20 cellular contexts compared by ENCODE assay signal in genomic region chr7:136710751-136711150, GRCh38.
"Had no signal": no experiment of that assay in that cellular context is flagged by ENCODE, and none has a peak within 500 bp of the region (broad histone marks: within the 10 kb centered on the region; RNA-seq: fewer than 3 reads in every experiment).

No MANE protein-coding gene starts in this region.

- ATAC-seq: foreskin keratinocyte, gastroesophageal sphincter, heart right ventricle, left colon, left lobe of liver, left ventricle myocardium superior, lower lobe of right lung had no signal

- H3K4me3 Mint-ChIP-seq: immature natural killer cell had no signal

- H3K9me3 ChIP-seq: esophagus muscularis mucosa, gastroesophageal sphincter, heart right ventricle, lower lobe of right lung had no signal

- H3K27ac ChIP-seq: coronary artery, dorsolateral prefrontal cortex, esophagus muscularis mucosa, foreskin keratinocyte, gastroesophageal sphincter, heart right ventricle, lower lobe of right lung had no signal

- H3K36me3 Mint-ChIP-seq: immature natural killer cell had no signal

- H3K4me1 Mint-ChIP-seq: immature natural killer cell had no signal

- H3K27me3 ChIP-seq: dorsolateral prefrontal cortex, esophagus muscularis mucosa, foreskin keratinocyte, gastroesophageal sphincter, heart right ventricle had no signal

- H3K4me1 ChIP-seq: esophagus muscularis mucosa, foreskin keratinocyte, gastroesophageal sphincter, heart right ventricle, lower lobe of right lung had no signal

- H3K4me3 ChIP-seq: coronary artery, dorsolateral prefrontal cortex, esophagus muscularis mucosa, gastroesophageal sphincter, heart right ventricle, lower lobe of right lung had no signal

- DNase-seq: dermis blood vessel endothelial cell; dorsolateral prefrontal cortex; effector CD4-positive, alpha-beta T cell; effector memory CD4-positive, alpha-beta T cell; foreskin keratinocyte; heart right ventricle; hypothalamus; immature natural killer cell; islet precursor cell; kidney; kidney glomerular epithelial cell; left colon; left ventricle myocardium superior; lower lobe of right lung; mesenchymal stem cell; midbrain had no signal

- H3K36me3 ChIP-seq: esophagus muscularis mucosa, gastroesophageal sphincter, heart right ventricle, lower lobe of right lung had no signal

- H3K27ac Mint-ChIP-seq: immature natural killer cell had no signal
